In the genomic region with DNA sequence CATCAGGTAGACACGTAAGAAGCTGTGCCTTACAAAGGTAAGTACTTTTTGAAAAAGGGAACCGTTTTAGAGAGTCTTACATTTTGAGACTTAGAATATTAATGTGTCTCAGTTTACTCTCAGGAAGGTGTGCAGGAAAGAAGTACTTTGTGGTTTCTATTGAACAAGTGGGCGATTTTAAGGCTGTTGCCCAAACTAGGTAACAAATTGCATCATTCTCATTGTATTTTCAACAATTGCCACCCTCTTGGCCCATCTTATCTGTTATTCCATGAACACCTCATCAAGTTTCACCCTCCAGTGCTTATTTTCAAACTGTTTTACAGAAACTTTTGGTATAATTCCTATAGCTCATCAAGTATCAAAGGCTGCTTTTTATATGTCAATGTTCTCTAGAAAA, we compare ENCODE assay signal across 2 cellular contexts.
A peak's percentile ranks its signal among the peaks of the same experiment; 100 is the strongest.
TF ChIP-seq lines count a peak whose summit lies in the region.

No MANE protein-coding gene starts in this region.

TF ChIP-seq in IMR-90, 13 proteins besides CTCF, POLR2A, EP300 and RAD21:
- TF ChIP-seq CEBPB (IDR thresholded peaks at IDR 0.05; ENCODE audit: low read depth, low read length), result no peak
- TF ChIP-seq BHLHE40 (IDR thresholded peaks at IDR 0.05; ENCODE audit: low read depth, low read length), result no peak
- TF ChIP-seq RCOR1 (IDR thresholded peaks at IDR 0.05; ENCODE audit: insufficient replicate concordance, low read length), result no peak
- TF ChIP-seq MAZ (IDR thresholded peaks at IDR 0.05; ENCODE audit: borderline replicate concordance, low read depth, low read length), result no peak

TF ChIP-seq in H1, 55 proteins besides CTCF, POLR2A, EP300 and RAD21:
- TF ChIP-seq CEBPB (IDR thresholded peaks at IDR 0.05; ENCODE audit: low read depth, low read length) (peak; percentile 33; the same call in 1 of the 2 replicates), NRF1 (IDR thresholded peaks at IDR 0.05; ENCODE audit: low read depth, low read length) (no peak), JUN (IDR thresholded peaks at IDR 0.05; ENCODE audit: low read depth, low read length) (no peak)
